In the genomic region with DNA sequence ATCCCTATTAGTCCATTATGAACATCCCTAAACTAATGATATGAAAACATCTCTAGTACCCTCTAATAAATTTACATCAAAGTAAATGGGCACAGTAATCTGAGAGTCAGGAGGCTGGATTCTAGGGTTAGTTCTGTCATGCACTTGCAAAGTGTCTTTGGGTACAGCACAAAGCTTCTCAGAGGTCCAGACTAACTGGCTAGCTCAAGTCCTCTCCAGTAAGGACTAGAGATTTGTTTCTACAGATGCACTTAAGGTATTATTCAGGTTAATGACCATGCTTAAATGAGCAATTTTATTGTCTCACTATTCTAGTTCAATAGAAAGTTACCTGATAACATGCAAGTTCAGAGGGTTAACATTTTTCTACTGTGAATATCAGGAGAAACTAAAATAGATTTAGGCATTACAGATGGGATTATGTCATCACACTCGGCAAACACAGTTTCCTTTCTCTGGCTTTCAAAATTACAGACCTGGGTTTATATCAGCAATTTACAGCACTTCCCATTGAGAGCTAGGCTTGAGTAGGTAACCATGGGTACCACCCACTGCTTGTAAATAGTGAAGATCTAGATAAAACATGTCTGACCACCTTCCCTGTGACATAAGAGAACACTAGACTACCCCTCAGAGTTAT, we compare ENCODE assay signal across 8 cellular contexts.
DNase-seq lines count a peak whose midpoint lies in the region; ATAC-seq, FAIRE-seq and TF ChIP-seq lines count a peak whose summit lies in the region.

No MANE protein-coding gene starts in this region.

- H3K27me3 Mint-ChIP-seq in stimulated activated naive B cell treated with anti-CD40 and anti-IgM and Interleukin-4, amounts not matched to agents 10 μg/mL and 1 μg/mL and 100 μg/mL, for 72 hours: no peaks in the 10 kb centered on the region

- H3K79me2 ChIP-seq in endothelial cell of umbilical vein (ENCODE audit: control insufficient read depth, insufficient read depth, low read length): no peaks in the 10 kb centered on the region

- POLR2A ChIA-PET in endothelial cell of umbilical vein (lab: Charles Lee): no interaction called here

- H3K36me3 ChIP-seq in endothelial cell of umbilical vein (ENCODE audit: control insufficient read depth in 2 of 2, extremely low read depth in 1 of 2, insufficient read depth in 2 of 2, low read length in 2 of 2) (no peaks in the 10 kb centered on the region), heart left ventricle (no peaks in the 10 kb centered on the region)

- ATAC-seq in stimulated activated naive B cell treated with anti-CD40 and anti-IgM and Interleukin-4, amounts not matched to agents 10 μg/mL and 1 μg/mL and 100 μg/mL, for 72 hours (replicated peaks): no peak
- no peak for ATAC-seq in heart left ventricle
- ATAC-seq in GM18861 (IDR thresholded peaks at IDR 0.05; ENCODE audit: unreplicated experiment): no peak

- no peaks in the 10 kb centered on the region for H4K20me1 ChIP-seq in endothelial cell of umbilical vein (replicated peaks; ENCODE audit: control insufficient read depth, extremely low read depth, insufficient read depth, low read length)

- no peaks in the 10 kb centered on the region for H3K27me3 ChIP-seq in endothelial cell of umbilical vein (ENCODE audit: control insufficient read depth in 2 of 2, insufficient read depth in 2 of 2, low read length in 2 of 2)
- no peaks in the 10 kb centered on the region for H3K27me3 ChIP-seq in heart left ventricle

- H3K4me1 ChIP-seq in endothelial cell of umbilical vein (ENCODE audit: control insufficient read depth, extremely low read depth, insufficient read depth, low read length) (no peaks in the 10 kb centered on the region), heart left ventricle (peaks cover 0 to 20% (median 4%) of the 10 kb centered on the region in 12 donors)

- dilution Hi-C loops in endothelial cell of umbilical vein (cut with MboI; ENCODE audit: extremely low pct_ligation_motif_present, low sequenced_read_pairs): no loop called here

- FAIRE-seq in endothelial cell of umbilical vein (lab: Jason Lieb, UNC): no peak

- H3K9me3 ChIP-seq in endothelial cell of umbilical vein (replicated peaks; ENCODE audit: control insufficient read depth, insufficient read depth, low read length): no peaks in the 10 kb centered on the region
- H3K9me3 ChIP-seq in heart left ventricle: no peaks in the 10 kb centered on the region

- H3K36me3 Mint-ChIP-seq in stimulated activated naive B cell treated with anti-CD40 and anti-IgM and Interleukin-4, amounts not matched to agents 10 μg/mL and 1 μg/mL and 100 μg/mL, for 72 hours: peaks cover 2 to 5% of the 10 kb centered on the region in 2 donors

- intact Hi-C loops in endothelial cell of umbilical vein (cut with micrococcal nuclease): no loop called here
- intact Hi-C loops in heart left ventricle (cut with DNase I): no loop called here

- H3K4me3 ChIP-seq in endothelial cell of umbilical vein (replicated peaks in 1 of 3; ENCODE audit: insufficient read depth in 1 of 3, low read depth in 1 of 3, low read length in 3 of 3) (no peak overlapping the region), heart left ventricle (no peak overlapping the region)

- TF ChIP-seq POLR2A in endothelial cell of umbilical vein (IDR thresholded peaks at IDR 0.05; ENCODE audit: low read depth, low read length) (no peak), heart left ventricle (IDR thresholded peaks at IDR 0.05) (no peak)

- H3K4me3 Mint-ChIP-seq in stimulated activated naive B cell treated with anti-CD40 and anti-IgM and Interleukin-4, amounts not matched to agents 10 μg/mL and 1 μg/mL and 100 μg/mL, for 72 hours: no peak overlapping the region

- H3K4me2 ChIP-seq in endothelial cell of umbilical vein (ENCODE audit: insufficient read depth, low read length): no peak overlapping the region

- 3 to 8% (median 6%) methylated on average over 1 of the region's 1 CpG for WGBS in heart left ventricle, 4 donors

- no peak overlapping the region for H3K27ac Mint-ChIP-seq in stimulated activated naive B cell treated with anti-CD40 and anti-IgM and Interleukin-4, amounts not matched to agents 10 μg/mL and 1 μg/mL and 100 μg/mL, for 72 hours

- no peak overlapping the region for H3K9ac ChIP-seq in endothelial cell of umbilical vein (replicated peaks; ENCODE audit: extremely low read depth, insufficient read depth, low read length)

- peak overlapping the region; percentile 23 for H2AFZ ChIP-seq in endothelial cell of umbilical vein (ENCODE audit: low read depth, low read length)

- no TSS peak for BruUV-seq in endothelial cell of umbilical vein (replicated peaks; lab: Mats Ljungman, UMichigan)

- no peaks in the 10 kb centered on the region for H3K9me1 ChIP-seq in endothelial cell of umbilical vein (replicated peaks; ENCODE audit: control insufficient read depth, extremely low read depth, insufficient read depth, low read length)

- H3K4me1 Mint-ChIP-seq in stimulated activated naive B cell treated with anti-CD40 and anti-IgM and Interleukin-4, amounts not matched to agents 10 μg/mL and 1 μg/mL and 100 μg/mL, for 72 hours: no peaks in the 10 kb centered on the region

- H3K27ac ChIP-seq in endothelial cell of umbilical vein (ENCODE audit: insufficient read depth, low read depth, low read length): no peak overlapping the region
- H3K27ac ChIP-seq in heart left ventricle: peak overlapping the region in 2 of 12 donors; percentile 15 to 25

- CTCF ChIA-PET in endothelial cell of umbilical vein (lab: Charles Lee): no interaction called here

- no peaks in the 10 kb centered on the region for H3K9me3 Mint-ChIP-seq in stimulated activated naive B cell treated with anti-CD40 and anti-IgM and Interleukin-4, amounts not matched to agents 10 μg/mL and 1 μg/mL and 100 μg/mL, for 72 hours

- DNase-seq in AG20443 (ENCODE audit: low spot score) (peak; percentile 10), GM20000 (ENCODE audit: low spot score) (peak; percentile 12), NOMO-1 treated with DMSO at 0.1 percent for 48 hours (lab: John Stamatoyannopoulos, UW; ENCODE audit: unreplicated experiment) (peak; percentile 62), endothelial cell of umbilical vein (ENCODE audit: low read depth, low spot score) (peak; percentile 59), NCI-H187 (lab: John Stamatoyannopoulos, UW) (no peak), heart left ventricle (no peak)
- DNase-seq in stimulated activated naive B cell treated with anti-CD40 and anti-IgM and Interleukin-4, amounts not matched to agents 10 μg/mL and 1 μg/mL and 100 μg/mL, for 72 hours: no peak

- TF ChIP-seq CTCF in GM20000 (IDR thresholded peaks at IDR 0.05; ENCODE audit: extremely low read depth, missing control alignments) (no peak), endothelial cell of umbilical vein (IDR thresholded peaks at IDR 0.05; ENCODE audit: extremely low read depth in 1 of 2, insufficient read depth in 1 of 2, low read depth in 1 of 2, low read length in 2 of 2) (no peak), heart left ventricle (IDR thresholded peaks at IDR 0.05) (no peak)

TF ChIP-seq in endothelial cell of umbilical vein, 7 proteins besides CTCF, POLR2A, EP300 and RAD21:
- TF ChIP-seq FOS (IDR thresholded peaks at IDR 0.05; ENCODE audit: borderline replicate concordance, insufficient read depth, low read length) (no peak), MYC (IDR thresholded peaks at IDR 0.05; ENCODE audit: low read depth, low read length) (no peak), EZH2 (IDR thresholded peaks at IDR 0.05; ENCODE audit: borderline replicate concordance, low read depth, low read length, severe bottlenecking) (no peak), GATA2 (IDR thresholded peaks at IDR 0.05; ENCODE audit: insufficient read depth, insufficient read length, low read depth, low read length) (no peak), POLR2AphosphoS5 (IDR thresholded peaks at IDR 0.05; ENCODE audit: insufficient read depth, low read depth, low read length) (no peak), JUN (IDR thresholded peaks at IDR 0.05; ENCODE audit: borderline replicate concordance, insufficient read depth, insufficient read length, low read depth) (peak; percentile 17)
- TF ChIP-seq, protein P1, sequence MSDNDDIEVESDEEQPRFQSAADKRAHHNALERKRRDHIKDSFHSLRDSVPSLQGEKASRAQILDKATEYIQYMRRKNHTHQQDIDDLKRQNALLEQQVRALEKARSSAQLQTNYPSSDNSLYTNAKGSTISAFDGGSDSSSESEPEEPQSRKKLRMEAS (IDR thresholded peaks at IDR 0.05; ENCODE audit: insufficient read depth, insufficient read length): no peak

Comparison
In these comparisons a context has a peak if more than half of its experiments do, and no peak if none do; other contexts are left out.
1. DNase-seq: peak in AG20443 (single experiment), GM20000 (single experiment), NOMO-1 treated with DMSO at 0.1 percent for 48 hours (single experiment) and endothelial cell of umbilical vein (single experiment); none in NCI-H187 (0 of 2), stimulated activated naive B cell treated with anti-CD40 and anti-IgM and Interleukin-4, amounts not matched to agents 10 μg/mL and 1 μg/mL and 100 μg/mL, for 72 hours (single experiment) and heart left ventricle (0 of 5).